In the genomic region with DNA sequence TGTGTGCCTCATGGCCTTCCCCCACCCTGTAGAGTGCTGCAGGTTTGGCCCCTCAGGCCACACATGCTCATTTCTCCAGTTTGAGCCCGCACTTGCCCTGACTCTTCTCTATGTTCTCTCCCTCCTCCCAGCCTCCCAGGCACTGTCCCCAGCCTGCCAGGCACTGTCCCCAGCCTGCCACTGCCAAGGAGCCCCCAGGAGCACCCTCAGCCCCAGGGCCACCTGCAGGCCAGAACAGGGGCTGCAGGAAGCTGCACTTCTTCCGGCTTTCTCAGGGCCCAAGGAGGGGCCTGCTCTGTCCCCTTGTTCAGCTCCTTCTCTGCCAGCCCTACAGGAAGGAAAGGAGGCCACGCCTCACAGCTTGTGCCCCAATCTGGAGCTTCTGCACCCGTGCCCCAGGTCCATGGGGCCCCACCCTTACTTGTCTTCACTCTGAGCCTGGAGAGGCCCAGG, we compare ENCODE assay signal across 10 cellular contexts. TPM values are rescaled to one million over a fixed set of nuclear protein-coding genes. Genes with fewer than 3 reads are reported as not detected.
A peak's percentile ranks its signal among the peaks of the same experiment; 100 is the strongest.
DNase-seq lines count a peak whose midpoint lies in the region; ATAC-seq and TF ChIP-seq lines count a peak whose summit lies in the region.
"Had no signal": no experiment of that assay in that cellular context is flagged by ENCODE, and none has a peak within 500 bp of the region (broad histone marks: within the 10 kb centered on the region; RNA-seq: fewer than 3 reads in every experiment).

No MANE protein-coding gene starts in this region.

- no peaks in the 10 kb centered on the region for H3K36me3 Mint-ChIP-seq in naive thymus-derived CD8-positive, alpha-beta T cell

- ATAC-seq in GM18502 (IDR thresholded peaks at IDR 0.05; ENCODE audit: poor library complexity, unreplicated experiment) (peak; percentile 47), HG03097 (IDR thresholded peaks at IDR 0.05; ENCODE audit: low FRiP score, unreplicated experiment) (no peak), GM18520 (IDR thresholded peaks at IDR 0.05; ENCODE audit: unreplicated experiment) (no peak)
- no peak for ATAC-seq in naive thymus-derived CD8-positive, alpha-beta T cell

- CTCF ChIA-PET in RWPE1 (lab: Yijun Ruan, JAX), result interaction anchor here (0.6 to 2.2 kb wide), 4 partner anchors 10 to 1240 kb away, joined by 3 to 6 read pairs (median 3); no protein-coding TSS in a partner anchor

- no peak overlapping the region for H3K4me3 Mint-ChIP-seq in naive thymus-derived CD8-positive, alpha-beta T cell

- TF ChIP-seq CTCF in RWPE1 (conservative IDR thresholded peaks at IDR 0.05; ENCODE audit: low read depth), result peak; percentile 26
- TF ChIP-seq CTCF in fibroblast of the aortic adventitia (IDR thresholded peaks at IDR 0.05; ENCODE audit: insufficient read depth, low read length), result peak; percentile 43

- DNase-seq in A172 (ENCODE audit: low spot score) (peak; percentile 78), RWPE1 (ENCODE audit: low spot score) (no peak), fibroblast of the aortic adventitia (ENCODE audit: low read depth) (no peak), NCI-H1092 (lab: John Stamatoyannopoulos, UW) (no peak)
- no peak for DNase-seq in naive thymus-derived CD8-positive, alpha-beta T cell
- DNase-seq: DMS153, uterus had no signal

- H3K9me3 Mint-ChIP-seq in naive thymus-derived CD8-positive, alpha-beta T cell, result peaks cover 0 to 4% (median 2%) of the 10 kb centered on the region in 9 donors

- H3K27me3 Mint-ChIP-seq in naive thymus-derived CD8-positive, alpha-beta T cell, result peaks cover 8 to 47% (median 17%) of the 10 kb centered on the region in 5 donors

- H3K4me1 Mint-ChIP-seq in naive thymus-derived CD8-positive, alpha-beta T cell, result no peaks in the 10 kb centered on the region

- POLR2A ChIA-PET in RWPE1 (lab: Yijun Ruan, JAX; ENCODE audit: low non-redundant PET), result no interaction called here
- POLR2A ChIA-PET in naive thymus-derived CD8-positive, alpha-beta T cell (lab: Charles Lee), result no interaction called here

- H3K27ac Mint-ChIP-seq in naive thymus-derived CD8-positive, alpha-beta T cell, result peak overlapping the region in 1 of 10 donors; percentile 43

- no peak overlapping the region for H3K4me3 ChIP-seq in fibroblast of the aortic adventitia (ENCODE audit: low read depth, low read length)
- H3K4me3 ChIP-seq: uterus had no signal

- peak overlapping the region; percentile 98 for H3K27ac ChIP-seq in RWPE1
- H3K27ac ChIP-seq: uterus had no signal

RNA-seq across cellular contexts. Expression of a gene that starts 31.6 kb away (rescaled TPM):
- 0.02 and 0.12 TPM in 2 replicates for total RNA-seq in A172 (2014; rRNA removed; shearing (Covaris generic))
- 2.5 and 8.6 TPM in 2 replicates for total RNA-seq in fibroblast of the aortic adventitia (ENCODE audit: low replicate concordance)
- not detected for total RNA-seq in naive thymus-derived CD8-positive, alpha-beta T cell
- polyA plus RNA-seq in naive thymus-derived CD8-positive, alpha-beta T cell, result not detected
